8 cellular contexts compared by ENCODE assay signal in genomic region chr12:55931780-55932545, GRCh38. TPM values are rescaled to one million over a fixed set of nuclear protein-coding genes. Genes with fewer than 3 reads are reported as not detected.
DNase-seq lines count a peak whose midpoint lies in the region; ATAC-seq and TF ChIP-seq lines count a peak whose summit lies in the region.

No MANE protein-coding gene starts in this region.

- BruUV-seq in PC-3 (replicated peaks; lab: Mats Ljungman, UMichigan): no TSS peak

- intact Hi-C loops in PC-3 (cut with micrococcal nuclease): loop anchor here (2.0 kb wide), 2 partner anchors 115 to 193 kb away; partner anchors contain the start of gene SARNP
- intact Hi-C loops in body of pancreas (cut with DNase I): no loop called here

- H3K4me2 ChIP-seq in PC-3 (ENCODE audit: low read length): peak overlapping the region; percentile 95

- no peaks in the 10 kb centered on the region for H3F3A ChIP-seq in PC-3 (ENCODE audit: low read length, unreplicated experiment)

- POLR2A ChIA-PET in PC-3 (lab: Charles Lee; ENCODE audit: unreplicated experiment): interaction anchor here (0.6 kb wide), 1 partner anchor 114 kb away, joined by 5 read pairs; the partner anchor contains the start of gene ORMDL2

- TF ChIP-seq POLR2A in body of pancreas (IDR thresholded peaks at IDR 0.05): peak in 2 of 3 donors; percentile 42 to 45

- TF ChIP-seq CTCF in PC-3 (conservative IDR thresholded peaks at IDR 0.05; ENCODE audit: low read depth, low read length): no peak
- TF ChIP-seq CTCF in body of pancreas (IDR thresholded peaks at IDR 0.05): no peak

- DNase-seq in SIG-M5 treated with dmso at 0.1 percent for 504 hours (lab: John Stamatoyannopoulos, UW; ENCODE audit: unreplicated experiment) (peak; percentile 47), SIG-M5 (lab: John Stamatoyannopoulos, UW) (no peak), PC-3 (no peak), body of pancreas (peak; percentile 52 to 72 (median 59)), retina (peak; percentile 47)

- peak; percentile 27 for ATAC-seq in PC-3
- ATAC-seq in body of pancreas: peak; percentile 45
- no peak for ATAC-seq in GM19324 (IDR thresholded peaks at IDR 0.05; ENCODE audit: low FRiP score, unreplicated experiment)
- no peak for ATAC-seq in GM21723 (IDR thresholded peaks at IDR 0.05; ENCODE audit: unreplicated experiment)

- H3K9me2 ChIP-seq in PC-3 (replicated peaks; ENCODE audit: low read length): no peaks in the 10 kb centered on the region

- no peaks in the 10 kb centered on the region for H3K36me3 ChIP-seq in PC-3 (ENCODE audit: low read depth, low read length)
- no peaks in the 10 kb centered on the region for H3K36me3 ChIP-seq in body of pancreas (replicated peaks in 1 of 2; ENCODE audit: insufficient read depth in 1 of 2, low read depth in 2 of 2)
- no peaks in the 10 kb centered on the region for H3K36me3 ChIP-seq in iPS-15b (ENCODE audit: control insufficient read depth, insufficient read depth, low read length)

- no peaks in the 10 kb centered on the region for H4K20me1 ChIP-seq in PC-3 (ENCODE audit: low read length)

- H2AFZ ChIP-seq in PC-3 (ENCODE audit: low read length): peak overlapping the region; percentile 94

- H3K9me3 ChIP-seq in PC-3 (ENCODE audit: low read length) (no peaks in the 10 kb centered on the region), body of pancreas (no peaks in the 10 kb centered on the region), iPS-15b (ENCODE audit: control insufficient read depth, insufficient read depth, low read length) (no peaks in the 10 kb centered on the region)

- H3K79me2 ChIP-seq in PC-3 (ENCODE audit: low read length): no peaks in the 10 kb centered on the region; the same call in none of the 2 replicates

- peak overlapping the region; percentile 70 for H3K9ac ChIP-seq in PC-3 (ENCODE audit: low read length)
- peak overlapping the region; percentile 51 for H3K9ac ChIP-seq in iPS-15b (ENCODE audit: low read depth, low read length)

- H3K4me1 ChIP-seq in PC-3 (ENCODE audit: insufficient read depth, low read length) (peaks cover 43% of the 10 kb centered on the region), body of pancreas (peaks cover 42% of the 10 kb centered on the region), iPS-15b (ENCODE audit: control insufficient read depth, insufficient read depth, low read length) (peaks cover 3% of the 10 kb centered on the region)

- H3K27me3 ChIP-seq in PC-3 (ENCODE audit: low read length) (no peaks in the 10 kb centered on the region), body of pancreas (no peaks in the 10 kb centered on the region), iPS-15b (ENCODE audit: control insufficient read depth, insufficient read depth, low read length) (peaks cover 53% of the 10 kb centered on the region)

- 0 to 1% methylated on average over 25 to 56 of the region's 60 CpGs for WGBS in body of pancreas, 2 donors

- CTCF ChIA-PET in PC-3 (lab: Charles Lee): interaction anchor here (1.0 kb wide), 1 partner anchor 8 kb away, joined by 4 read pairs; no protein-coding TSS in a partner anchor

- H3K4me3 ChIP-seq in PC-3 (ENCODE audit: low read length) (peak overlapping the region; percentile 82), body of pancreas (peak overlapping the region; percentile 68 to 75), iPS-15b (ENCODE audit: low read depth, low read length) (peak overlapping the region; percentile 87)

- H3K27ac ChIP-seq in PC-3 (ENCODE audit: low read length) (peak overlapping the region; percentile 56), body of pancreas (peak overlapping the region; percentile 52 to 97 (median 69))

RNA-seq across cellular contexts. Expression of gene DGKA, which starts 1.0 kb away (rescaled TPM):
- total RNA-seq in PC-3 (2014; rRNA removed): 27.2 and 41.5 TPM in 2 replicates
- 100 to 1,000 TPM in 1 of 2 donors, 10 to 100 TPM in 1; 33.3 to 128 TPM for total RNA-seq in body of pancreas

RNA-seq across cellular contexts. Expression of gene PYM1, which starts 4.3 kb away (rescaled TPM):
- total RNA-seq in PC-3 (2014; rRNA removed) (39.0 and 42.9 TPM in 2 replicates), body of pancreas (10 to 100 TPM; 21.5 to 26.0 TPM)

RNA-seq across cellular contexts. Expression of gene PMEL, which starts 33.9 kb away (rescaled TPM):
- total RNA-seq in PC-3 (2014; rRNA removed) (0.35 and 2.0 TPM in 2 replicates), body of pancreas (1 to 10 TPM; 1.6 to 2.6 TPM)

RNA-seq across cellular contexts. Expression of gene CDK2, which starts 34.7 kb away (rescaled TPM):
- total RNA-seq in PC-3 (2014; rRNA removed) (63.0 and 68.2 TPM in 2 replicates), body of pancreas (10 to 100 TPM in 1 of 2 donors, 1 to 10 TPM in 1; 8.8 to 12.5 TPM)

RNA-seq across cellular contexts. Expression of gene RAB5B, which starts 41.9 kb away (rescaled TPM):
- total RNA-seq in PC-3 (2014; rRNA removed) (48.8 and 50.6 TPM in 2 replicates), body of pancreas (10 to 100 TPM; 28.3 to 33.9 TPM)

Comparison
In these comparisons a context has a peak if more than half of its experiments do, and no peak if none do; other contexts are left out.
1. DNase-seq: peak in SIG-M5 treated with dmso at 0.1 percent for 504 hours (single experiment), body of pancreas (4 of 4) and retina (single experiment); none in SIG-M5 (single experiment) and PC-3 (single experiment).
2. ATAC-seq: peak in PC-3 (single experiment) and body of pancreas (single experiment); none in GM19324 (single experiment) and GM21723 (single experiment).
3. Peak in every context shown above with its lines, with median percentiles within 50 percentile points of each other: H3K4me3 ChIP-seq.